In the genomic region with DNA sequence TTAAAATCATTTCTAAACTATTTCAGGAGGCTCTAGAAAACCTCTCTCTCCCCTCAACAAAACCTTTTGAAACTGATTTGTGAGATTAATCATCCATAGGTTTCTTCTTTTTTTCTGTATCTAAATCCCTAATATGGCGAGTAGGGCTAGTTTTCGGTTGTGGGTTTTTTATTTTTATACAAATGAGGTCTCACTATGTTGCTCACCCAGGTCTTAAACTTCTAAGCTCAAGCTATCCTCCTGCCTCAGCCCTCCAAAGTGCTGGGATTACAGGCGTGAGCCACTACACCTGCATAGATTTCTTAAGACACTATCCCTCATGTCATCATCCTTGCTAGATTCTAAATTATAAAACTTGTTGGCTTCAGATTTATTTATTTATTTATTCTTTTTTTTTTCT, we compare ENCODE assay signal across 11 cellular contexts.
"Had no signal": no experiment of that assay in that cellular context is flagged by ENCODE, and none has a peak within 500 bp of the region (broad histone marks: within the 10 kb centered on the region; RNA-seq: fewer than 3 reads in every experiment).

No MANE protein-coding gene starts in this region.

- H3K9me3 Mint-ChIP-seq: GM23338, H9, IgD-negative memory B cell had no signal

- H3K4me2 ChIP-seq: GM23338, KMS-11 had no signal

- FAIRE-seq: H1, H54, HepG2 had no signal

- H3K4me3 Mint-ChIP-seq: GM23338, H9, IgD-negative memory B cell had no signal

- H2AFZ ChIP-seq: GM23338 had no signal

- DNase-seq: H9, HCEC 1CT, Karpas-422, KBM-7 had no signal

- H3K27ac Mint-ChIP-seq: GM23338, IgD-negative memory B cell had no signal

- H3K27ac ChIP-seq: HL-60, KMS-11 had no signal

- H3K9ac ChIP-seq: KMS-11 had no signal

- ATAC-seq: GM23338, HepG2 had no signal

- H3K27me3 Mint-ChIP-seq: IgD-negative memory B cell had no signal

- H3K4me3 ChIP-seq: GM23338 had no signal
